8 cellular contexts compared by ENCODE assay signal in the genomic region with DNA sequence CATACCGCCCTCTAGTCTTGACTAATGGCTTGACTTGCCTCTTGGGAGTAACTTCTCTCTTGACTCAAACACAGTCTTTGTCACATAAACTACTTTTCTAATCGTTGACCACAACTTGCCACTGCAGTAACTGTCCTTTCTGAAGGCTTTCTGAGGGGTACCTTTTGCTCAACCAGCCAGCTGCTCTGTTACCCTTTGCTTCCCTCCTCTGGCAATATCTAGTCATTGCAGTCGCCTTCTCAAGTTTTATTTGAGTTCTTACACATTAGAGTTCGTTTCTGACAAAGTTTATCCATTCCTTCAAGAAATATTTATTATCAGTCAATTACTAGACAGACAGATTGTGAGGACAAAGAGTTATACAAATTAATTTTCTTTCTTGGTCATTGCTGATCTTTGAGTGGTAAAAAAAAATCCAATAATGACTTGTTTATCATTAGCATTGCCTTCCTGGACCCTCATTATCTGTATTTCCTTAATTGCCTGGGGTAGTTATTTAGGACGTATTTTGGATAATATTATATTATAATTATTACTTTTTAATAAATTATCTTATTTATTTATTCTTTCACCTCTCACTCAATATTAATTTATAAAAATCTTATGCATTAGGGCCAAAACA.
A peak's percentile ranks its signal among the peaks of the same experiment; 100 is the strongest.
DNase-seq lines count a peak whose midpoint lies in the region; ATAC-seq and TF ChIP-seq lines count a peak whose summit lies in the region.

No MANE protein-coding gene starts in this region.

- DNase-seq in DND-41 (peak; percentile 62), GM23338 (ENCODE audit: low spot score) (peak; percentile 81), NCI-H1417 treated with DMSO at 0.1 percent for 48 hours (lab: John Stamatoyannopoulos, UW) (peak; percentile 40)
- no peak for DNase-seq in activated naive CD8-positive, alpha-beta T cell treated with anti-CD3 and anti-CD28 coated beads for 36 hours

- H3K27me3 ChIP-seq in DND-41 (ENCODE audit: insufficient read depth, low read length, poor library complexity) (no peaks in the 10 kb centered on the region), GM23338 (ENCODE audit: insufficient read depth) (no peaks in the 10 kb centered on the region), iPS-20b (ENCODE audit: insufficient read depth, low read length) (no peaks in the 10 kb centered on the region)

- H3K4me3 ChIP-seq in DND-41 (ENCODE audit: low read depth in 1 of 2, low read length in 2 of 2) (no peak overlapping the region), GM23338 (no peak overlapping the region), iPS-20b (ENCODE audit: low read length) (no peak overlapping the region)

- no peaks in the 10 kb centered on the region for H3K36me3 ChIP-seq in DND-41 (ENCODE audit: insufficient read depth, low read length)
- H3K36me3 ChIP-seq in GM23338 (ENCODE audit: insufficient read depth), result peaks cover 3% of the 10 kb centered on the region; the same call in 1 of the 2 replicates
- no peaks in the 10 kb centered on the region for H3K36me3 ChIP-seq in iPS-20b (ENCODE audit: insufficient read depth, low read depth, low read length)

- H3K4me1 ChIP-seq in DND-41 (ENCODE audit: insufficient read depth, low read length) (peaks cover 17% of the 10 kb centered on the region), GM23338 (ENCODE audit: insufficient read depth) (no peaks in the 10 kb centered on the region), iPS-20b (ENCODE audit: insufficient read depth, low read length) (no peaks in the 10 kb centered on the region; the same call in 1 of the 2 replicates)

- peak; percentile 84 for TF ChIP-seq CTCF in DND-41 (IDR thresholded peaks at IDR 0.05; ENCODE audit: borderline replicate concordance, extremely low read depth, low read length, poor library complexity, severe bottlenecking)
- TF ChIP-seq CTCF in GM23338 (conservative IDR thresholded peaks at IDR 0.05; ENCODE audit: low read depth in 2 of 2), result peak; percentile 93 to 99
- TF ChIP-seq CTCF in VCaP (conservative IDR thresholded peaks at IDR 0.05), result peak; percentile 90

- H3K9me2 ChIP-seq in GM23338 (ENCODE audit: insufficient read depth), result peaks cover 5% of the 10 kb centered on the region; the same call in 1 of the 2 replicates

- H3K4me2 ChIP-seq in DND-41 (ENCODE audit: insufficient read depth, low read length), result no peak overlapping the region
- no peak overlapping the region for H3K4me2 ChIP-seq in GM23338

- H3K27ac ChIP-seq in DND-41 (ENCODE audit: low read length) (peak overlapping the region; percentile 59), GM23338 (ENCODE audit: low read depth) (no peak overlapping the region), VCaP (no peak overlapping the region), iPS-20b (ENCODE audit: low read length) (no peak overlapping the region)

- no peak overlapping the region for H3K9ac ChIP-seq in DND-41 (ENCODE audit: low read depth, low read length)
- H3K9ac ChIP-seq in iPS-20b (ENCODE audit: low read depth, low read length), result peak overlapping the region; percentile 23; the same call in 1 of the 2 replicates

- H3K9me3 Mint-ChIP-seq in GM23338, result peaks cover 8% of the 10 kb centered on the region
- H3K9me3 Mint-ChIP-seq in activated naive CD8-positive, alpha-beta T cell treated with anti-CD3 and anti-CD28 coated beads for 36 hours, result no peaks in the 10 kb centered on the region
- peaks cover 3% of the 10 kb centered on the region for H3K9me3 Mint-ChIP-seq in stimulated activated memory B cell treated with anti-CD40 and anti-IgM and Interleukin-4, amounts not matched to agents 10 μg/mL and 1 μg/mL and 100 μg/mL, for 72 hours

- peak overlapping the region; percentile 30; the same call in 1 of the 2 replicates for H3K27ac Mint-ChIP-seq in GM23338
- H3K27ac Mint-ChIP-seq in activated naive CD8-positive, alpha-beta T cell treated with anti-CD3 and anti-CD28 coated beads for 36 hours, result no peak overlapping the region
- no peak overlapping the region for H3K27ac Mint-ChIP-seq in stimulated activated memory B cell treated with anti-CD40 and anti-IgM and Interleukin-4, amounts not matched to agents 10 μg/mL and 1 μg/mL and 100 μg/mL, for 72 hours

- H4K20me1 ChIP-seq in DND-41 (ENCODE audit: insufficient read depth, low read length), result no peaks in the 10 kb centered on the region
- no peaks in the 10 kb centered on the region for H4K20me1 ChIP-seq in GM23338 (replicated peaks; ENCODE audit: insufficient read depth)

- H3K36me3 Mint-ChIP-seq in GM23338 (ENCODE audit: low read depth), result peaks cover 4% of the 10 kb centered on the region
- no peaks in the 10 kb centered on the region for H3K36me3 Mint-ChIP-seq in activated naive CD8-positive, alpha-beta T cell treated with anti-CD3 and anti-CD28 coated beads for 36 hours
- H3K36me3 Mint-ChIP-seq in stimulated activated memory B cell treated with anti-CD40 and anti-IgM and Interleukin-4, amounts not matched to agents 10 μg/mL and 1 μg/mL and 100 μg/mL, for 72 hours, result no peaks in the 10 kb centered on the region

- peaks cover 1% of the 10 kb centered on the region for H3K27me3 Mint-ChIP-seq in GM23338 (ENCODE audit: insufficient read depth, low read depth, poor library complexity)
- H3K27me3 Mint-ChIP-seq in activated naive CD8-positive, alpha-beta T cell treated with anti-CD3 and anti-CD28 coated beads for 36 hours, result no peaks in the 10 kb centered on the region
- no peaks in the 10 kb centered on the region for H3K27me3 Mint-ChIP-seq in stimulated activated memory B cell treated with anti-CD40 and anti-IgM and Interleukin-4, amounts not matched to agents 10 μg/mL and 1 μg/mL and 100 μg/mL, for 72 hours

- no peaks in the 10 kb centered on the region for H3F3A ChIP-seq in GM23338 (replicated peaks; ENCODE audit: low read depth)

- peak; percentile 69 for ATAC-seq in DND-41 (ENCODE audit: insufficient read depth, low read depth)
- ATAC-seq in GM23338, result peak; percentile 77
- ATAC-seq in GM18517 (IDR thresholded peaks at IDR 0.05; ENCODE audit: unreplicated experiment), result no peak
- no peak for ATAC-seq in stimulated activated memory B cell treated with anti-CD40 and anti-IgM and Interleukin-4, amounts not matched to agents 10 μg/mL and 1 μg/mL and 100 μg/mL, for 72 hours

- H2AFZ ChIP-seq in DND-41 (ENCODE audit: low read depth, low read length) (no peak overlapping the region), GM23338 (no peak overlapping the region; the same call in 1 of the 2 replicates)

- H3K4me1 Mint-ChIP-seq in GM23338, result peaks cover 5% of the 10 kb centered on the region
- H3K4me1 Mint-ChIP-seq in activated naive CD8-positive, alpha-beta T cell treated with anti-CD3 and anti-CD28 coated beads for 36 hours, result no peaks in the 10 kb centered on the region
- no peaks in the 10 kb centered on the region for H3K4me1 Mint-ChIP-seq in stimulated activated memory B cell treated with anti-CD40 and anti-IgM and Interleukin-4, amounts not matched to agents 10 μg/mL and 1 μg/mL and 100 μg/mL, for 72 hours

- no peaks in the 10 kb centered on the region for H3K79me2 ChIP-seq in DND-41 (ENCODE audit: insufficient read depth, low read length)
- no peaks in the 10 kb centered on the region for H3K79me2 ChIP-seq in GM23338 (replicated peaks; ENCODE audit: insufficient read depth)

- no peak overlapping the region for H3K4me3 Mint-ChIP-seq in GM23338
- H3K4me3 Mint-ChIP-seq in activated naive CD8-positive, alpha-beta T cell treated with anti-CD3 and anti-CD28 coated beads for 36 hours, result no peak overlapping the region
- H3K4me3 Mint-ChIP-seq in stimulated activated memory B cell treated with anti-CD40 and anti-IgM and Interleukin-4, amounts not matched to agents 10 μg/mL and 1 μg/mL and 100 μg/mL, for 72 hours, result no peak overlapping the region

- H3K9me3 ChIP-seq in DND-41 (ENCODE audit: insufficient read depth, low read length, severe bottlenecking) (peaks cover 10% of the 10 kb centered on the region), iPS-20b (ENCODE audit: insufficient read depth, low read depth, low read length) (no peaks in the 10 kb centered on the region; the same call in 1 of the 2 replicates)

TF ChIP-seq in GM23338, 12 proteins besides CTCF, POLR2A, EP300 and RAD21 (continues in another document):
- TF ChIP-seq ZNF331 (CRISPR knock-in tag; IDR thresholded peaks at IDR 0.05; ENCODE audit: low read depth) (no peak), NANOG (IDR thresholded peaks at IDR 0.05; ENCODE audit: borderline replicate concordance) (peak; percentile 18; the same call in 1 of the 2 replicates)

Comparison
In these comparisons a context has a peak if more than half of its experiments do, and no peak if none do; other contexts are left out.
1. ATAC-seq: peak in DND-41 (single experiment) and GM23338 (single experiment); none in GM18517 (single experiment) and stimulated activated memory B cell treated with anti-CD40 and anti-IgM and Interleukin-4, amounts not matched to agents 10 μg/mL and 1 μg/mL and 100 μg/mL, for 72 hours (single experiment).
2. Peak in every context shown above with its lines, with median percentiles within 50 percentile points of each other: CTCF ChIP-seq.